9 cellular contexts compared by ENCODE assay signal in genomic region chr7:75880242-75880641, GRCh38. TPM values are rescaled to one million over a fixed set of nuclear protein-coding genes. Genes with fewer than 3 reads are reported as not detected.
DNase-seq lines count a peak whose midpoint lies in the region; ATAC-seq, FAIRE-seq and TF ChIP-seq lines count a peak whose summit lies in the region.
"Had no signal": no experiment of that assay in that cellular context is flagged by ENCODE, and none has a peak within 500 bp of the region (broad histone marks: within the 10 kb centered on the region; RNA-seq: fewer than 3 reads in every experiment).

No MANE protein-coding gene starts in this region.

- DNase-seq in A549 (ENCODE audit: low read depth in 1 of 2, low spot score in 1 of 2) (no peak), ascending aorta (ENCODE audit: low spot score in 2 of 2) (no peak), NCI-H2171 (lab: John Stamatoyannopoulos, UW) (no peak), HK-2 (ENCODE audit: unreplicated experiment) (no peak), Kasumi-1 (lab: John Stamatoyannopoulos, UW) (no peak), C1 segment of cervical spinal cord (lab: John Stamatoyannopoulos, UW) (no peak)

- 82% methylated on average over 4 of the region's 4 CpGs for WGBS in A549 (ENCODE audit: missing lambda C conversion rate)
- WGBS in mesodermal cell (ENCODE audit: insufficient coverage in 2 of 2), 2 experiments, result 100% methylated on average over 1 to 4 of the region's 4 CpGs

- TF ChIP-seq POLR2A in A549 (IDR thresholded peaks at IDR 0.05; ENCODE audit: low read length), result no peak

- peaks cover 27 to 50% of the 10 kb centered on the region in 2 experiments for H3K36me3 ChIP-seq in HEK293 (ENCODE audit: control insufficient read depth in 2 of 2, insufficient read depth in 1 of 2, low read length in 2 of 2)
- peaks cover 35 to 45% of the 10 kb centered on the region in 2 donors for H3K36me3 ChIP-seq in ascending aorta
- H3K36me3 ChIP-seq in mesodermal cell (ENCODE audit: control insufficient read depth, insufficient read depth, low read length), result peaks cover 44% of the 10 kb centered on the region

- no peaks in the 10 kb centered on the region for H3K27me3 ChIP-seq in ascending aorta
- H3K27me3 ChIP-seq: vagina had no signal

- H3K27ac ChIP-seq in A549 (peak overlapping the region; percentile 93; a peak in 4 of 6 replicates), HEK293 (ENCODE audit: extremely low read depth, low read depth, low read length) (no peak overlapping the region), ascending aorta (no peak overlapping the region), mesodermal cell (ENCODE audit: low read depth, low read length, severe bottlenecking) (no peak overlapping the region)

- H3K4me3 ChIP-seq in A549, result peak overlapping the region; percentile 77; the same call in 2 of the 3 replicates
- peak overlapping the region; percentile 67 for H3K4me3 ChIP-seq in HEK293 (ENCODE audit: low read depth, low read length)
- H3K4me3 ChIP-seq in ascending aorta, result peak overlapping the region; percentile 67 to 93
- peak overlapping the region; percentile 89 for H3K4me3 ChIP-seq in mesodermal cell (ENCODE audit: extremely low read depth, insufficient read depth, low read length, poor library complexity, severe bottlenecking)

- intact Hi-C loops in ascending aorta (cut with DNase I), result no loop called here

- CTCF ChIA-PET in A549 (lab: Yijun Ruan, JAX), result no interaction called here
- CTCF ChIA-PET in HEK293 (lab: Yijun Ruan, JAX), result no interaction called here

- H3K9me3 ChIP-seq in A549 (no peaks in the 10 kb centered on the region), HEK293 (ENCODE audit: control insufficient read depth, insufficient read depth, low read depth, low read length) (no peaks in the 10 kb centered on the region), ascending aorta (no peaks in the 10 kb centered on the region), mesodermal cell (ENCODE audit: control insufficient read depth, low read length) (no peaks in the 10 kb centered on the region)
- H3K9me3 ChIP-seq: vagina had no signal

- H3K4me1 ChIP-seq in A549 (peaks cover 14% of the 10 kb centered on the region), HEK293 (ENCODE audit: control insufficient read depth, insufficient read depth, low read length) (no peaks in the 10 kb centered on the region; the same call in 1 of the 2 replicates), ascending aorta (peaks cover 0 to 10% of the 10 kb centered on the region in 2 donors), mesodermal cell (ENCODE audit: control insufficient read depth, insufficient read depth, low read length, poor library complexity, severe bottlenecking) (peaks cover 9% of the 10 kb centered on the region)

- no peak for ATAC-seq in A549

- no peak for TF ChIP-seq EP300 in A549 (IDR thresholded peaks at IDR 0.05)

- no peak for FAIRE-seq in A549 (lab: Jason Lieb, UNC)

- TF ChIP-seq CTCF in A549 (IDR thresholded peaks at IDR 0.05) (no peak), HEK293 (tag by site-specific recombination; IDR thresholded peaks at IDR 0.05) (no peak), ascending aorta (IDR thresholded peaks at IDR 0.05) (no peak)

- no peak for TF ChIP-seq RAD21 in A549 (conservative IDR thresholded peaks at IDR 0.05 in 1 of 2, IDR thresholded peaks at IDR 0.05 in 1 of 2)

- H3K4me2 ChIP-seq in A549, result peak overlapping the region; percentile 76

- POLR2A ChIA-PET in A549 (lab: Yijun Ruan, JAX) (no interaction called here), HEK293 (lab: Yijun Ruan, JAX) (interaction anchor here (0.6 to 1.3 kb wide), 3 partner anchors 26 to 45 kb away, joined by 3 to 6 read pairs (median 4); no protein-coding TSS in a partner anchor)

TF ChIP-seq in A549, 52 proteins besides CTCF, POLR2A, EP300 and RAD21 (continues in another document):
- TF ChIP-seq BCL3 (IDR thresholded peaks at IDR 0.05) (no peak), ZC3H11A (IDR thresholded peaks at IDR 0.05) (no peak), JUNB (IDR thresholded peaks at IDR 0.05) (no peak), MYC (IDR thresholded peaks at IDR 0.05; ENCODE audit: borderline replicate concordance, low read length) (no peak), KDM1A (IDR thresholded peaks at IDR 0.05; ENCODE audit: low read depth) (no peak), HOXB5 (CRISPR knock-in tag; IDR thresholded peaks at IDR 0.05) (no peak), RFX5 (IDR thresholded peaks at IDR 0.05) (no peak)
- TF ChIP-seq, protein P1, sequence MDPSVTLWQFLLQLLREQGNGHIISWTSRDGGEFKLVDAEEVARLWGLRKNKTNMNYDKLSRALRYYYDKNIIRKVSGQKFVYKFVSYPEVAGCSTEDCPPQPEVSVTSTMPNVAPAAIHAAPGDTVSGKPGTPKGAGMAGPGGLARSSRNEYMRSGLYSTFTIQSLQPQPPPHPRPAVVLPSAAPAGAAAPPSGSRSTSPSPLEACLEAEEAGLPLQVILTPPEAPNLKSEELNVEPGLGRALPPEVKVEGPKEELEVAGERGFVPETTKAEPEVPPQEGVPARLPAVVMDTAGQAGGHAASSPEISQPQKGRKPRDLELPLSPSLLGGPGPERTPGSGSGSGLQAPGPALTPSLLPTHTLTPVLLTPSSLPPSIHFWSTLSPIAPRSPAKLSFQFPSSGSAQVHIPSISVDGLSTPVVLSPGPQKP (IDR thresholded peaks at IDR 0.05; ENCODE audit: low read depth, low read length), result no peak

TF ChIP-seq in HEK293, 187 proteins besides CTCF, POLR2A, EP300 and RAD21 (continues in another document):
- TF ChIP-seq ZNF280D (tag by site-specific recombination; IDR thresholded peaks at IDR 0.05) (no peak), YY1 (tag by site-specific recombination; IDR thresholded peaks at IDR 0.05) (no peak), OVOL3 (tag by site-specific recombination; IDR thresholded peaks at IDR 0.05) (no peak), ZNF629 (tag by site-specific recombination; IDR thresholded peaks at IDR 0.05) (no peak), ZBTB7A (tag by site-specific recombination; IDR thresholded peaks at IDR 0.05; ENCODE audit: low read depth) (no peak), ZNF658 (tag by site-specific recombination; IDR thresholded peaks at IDR 0.05) (no peak), ZNF596 (tag by site-specific recombination; IDR thresholded peaks at IDR 0.05) (no peak), ZNF416 (tag by site-specific recombination; IDR thresholded peaks at IDR 0.05) (no peak), ZNF785 (tag by site-specific recombination; IDR thresholded peaks at IDR 0.05) (no peak), ZBTB20 (tag by site-specific recombination; IDR thresholded peaks at IDR 0.05) (no peak)
- TF ChIP-seq, protein P2, sequence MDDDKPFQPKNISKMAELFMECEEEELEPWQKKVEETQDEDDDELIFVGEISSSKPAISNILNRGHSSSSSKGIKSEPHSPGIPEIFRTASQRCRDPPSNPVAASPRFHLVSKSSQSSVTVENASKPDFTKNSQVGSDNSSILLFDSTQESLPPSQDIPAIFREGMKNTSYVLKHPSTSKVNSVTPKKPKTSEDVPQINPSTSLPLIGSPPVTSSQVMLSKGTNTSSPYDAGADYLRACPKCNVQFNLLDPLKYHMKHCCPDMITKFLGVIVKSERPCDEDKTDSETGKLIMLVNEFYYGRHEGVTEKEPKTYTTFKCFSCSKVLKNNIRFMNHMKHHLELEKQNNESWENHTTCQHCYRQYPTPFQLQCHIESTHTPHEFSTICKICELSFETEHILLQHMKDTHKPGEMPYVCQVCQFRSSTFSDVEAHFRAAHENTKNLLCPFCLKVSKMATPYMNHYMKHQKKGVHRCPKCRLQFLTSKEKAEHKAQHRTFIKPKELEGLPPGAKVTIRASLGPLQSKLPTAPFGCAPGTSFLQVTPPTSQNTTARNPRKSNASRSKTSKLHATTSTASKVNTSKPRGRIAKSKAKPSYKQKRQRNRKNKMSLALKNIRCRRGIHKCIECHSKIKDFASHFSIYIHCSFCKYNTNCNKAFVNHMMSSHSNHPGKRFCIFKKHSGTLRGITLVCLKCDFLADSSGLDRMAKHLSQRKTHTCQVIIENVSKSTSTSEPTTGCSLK (tag by site-specific recombination; IDR thresholded peaks at IDR 0.05), result no peak

RNA-seq across cellular contexts. Expression of gene RHBDD2, which starts 1.4 kb away (rescaled TPM):
- polyA plus RNA-seq in A549 (2011; rRNA removed), result 61.3 and 65.2 TPM in 2 replicates
- 68.6 and 92.9 TPM in 2 replicates for polyA plus RNA-seq in A549 (2012; cell fraction: cytosol; rRNA removed)
- polyA plus RNA-seq in A549 (2012; cell fraction: nucleus; rRNA removed), result 111 and 114 TPM in 2 replicates
- polyA plus RNA-seq in A549 (2017; fragmentation: RNase III; extraction: RNeasy Plus Mini Kit Qiagen cat#74134 plus additional on column Dnase treatment), result 50.3 to 62.0 TPM (median 59.8 TPM) in 3 replicates
- polyA minus RNA-seq in A549 (2011; rRNA and poly(A)+ RNA removed), result 70.3 and 85.9 TPM in 2 replicates
- total RNA-seq in ascending aorta, result 51.7 TPM
- 53.0 TPM for polyA plus RNA-seq in mesodermal cell (2013, experiment 1 of 2)
- polyA plus RNA-seq in mesodermal cell (2013, experiment 2 of 2), result 40.8 TPM

RNA-seq across cellular contexts. Expression of gene POR, which starts 34.7 kb away (rescaled TPM):
- polyA plus RNA-seq in A549 (2011; rRNA removed) (69.6 and 71.1 TPM in 2 replicates), A549 (2017; fragmentation: RNase III; extraction: RNeasy Plus Mini Kit Qiagen cat#74134 plus additional on column Dnase treatment) (81.3 to 109 TPM (median 103 TPM) in 3 replicates)
- polyA plus RNA-seq in A549 (2012; cell fraction: cytosol; rRNA removed), result 93.7 and 128 TPM in 2 replicates
- 328 and 664 TPM in 2 replicates for polyA plus RNA-seq in A549 (2012; cell fraction: nucleus; rRNA removed)
- 88.6 and 115 TPM in 2 replicates for polyA minus RNA-seq in A549 (2011; rRNA and poly(A)+ RNA removed)
- total RNA-seq in ascending aorta, result 236 TPM
- polyA plus RNA-seq in mesodermal cell (2013, experiment 1 of 2), result 52.5 TPM
- 42.9 TPM for polyA plus RNA-seq in mesodermal cell (2013, experiment 2 of 2)

Comparison
In these comparisons a context has a peak if more than half of its experiments do, and no peak if none do; other contexts are left out.
1. H3K27ac ChIP-seq: peak in A549 (2 of 2); none in HEK293 (single experiment), ascending aorta (0 of 2) and mesodermal cell (single experiment).
2. Peak in every context shown above with its lines, with median percentiles within 50 percentile points of each other: H3K4me3 ChIP-seq.